Comparison of ENCODE assay signal across 27 cellular contexts in genomic region chr5:16702964-16703363, GRCh38.
DNase-seq lines count a peak whose midpoint lies in the region; ATAC-seq and TF ChIP-seq lines count a peak whose summit lies in the region.
"Had no signal": no experiment of that assay in that cellular context is flagged by ENCODE, and none has a peak within 500 bp of the region (broad histone marks: within the 10 kb centered on the region; RNA-seq: fewer than 3 reads in every experiment).

No MANE protein-coding gene starts in this region.

- no peak for DNase-seq in dorsolateral prefrontal cortex
- DNase-seq in putamen (ENCODE audit: low spot score) = peak; percentile 78
- no peak for DNase-seq in stimulated activated CD4-positive, alpha-beta T cell treated with anti-CD3 and anti-CD28 coated beads, Interleukin-4, amount 100 ng/mL, for 4 hours
- DNase-seq in body of pancreas = no peak
- DNase-seq in NAMALWA (ENCODE audit: low spot score) = no peak
- no peak for DNase-seq in NCI-H446 treated with DMSO at 0.1 percent for 48 hours (lab: John Stamatoyannopoulos, UW)
- DNase-seq: activated CD4-positive, alpha-beta T cell treated with anti-CD3 and anti-CD28 coated beads, Interleukin-2, amount 50 U/mL, for 4 hours; activated CD4-positive, CD25-positive, alpha-beta regulatory T cell; activated CD8-positive, alpha-beta memory T cell treated with anti-CD3 and anti-CD28 coated beads, Interleukin-2, amount 10 ng/mL, durations not matched to agents 7 days and 5 days; activated T-cell treated with anti-CD3 and anti-CD28 coated beads, Interleukin-2, amount 50 U/mL, for 72 hours; CD4-positive, alpha-beta T cell; central memory CD4-positive, alpha-beta T cell; dermis blood vessel endothelial cell; KG1; left ventricle myocardium inferior; naive B cell; NCI-H1105 treated with DMSO at 0.1 percent for 48 hours; NCI-H187 treated with DMSO at 0.1 percent for 48 hours; NCI-H2171 treated with DMSO at 0.1 percent for 48 hours; NCI-H510A treated with DMSO at 0.1 percent for 48 hours; occipital lobe; stimulated activated naive CD4-positive, alpha-beta T cell had no signal

- TF ChIP-seq CTCF in dorsolateral prefrontal cortex (IDR thresholded peaks at IDR 0.05 in 54 of 56, conservative IDR thresholded peaks at IDR 0.05 in 2 of 56; ENCODE audit: low read depth in 1 of 56, partially characterized antibody in 56 of 56) (peak in 1 of 56 donors; percentile 7), body of pancreas (IDR thresholded peaks at IDR 0.05) (no peak)

- no peak overlapping the region for H3K9ac ChIP-seq in HUES48 (ENCODE audit: low read depth, low read length)

- 58 to 71% methylated on average over 2 of the region's 2 CpGs for WGBS in body of pancreas, 2 donors

- no peaks in the 10 kb centered on the region for H3K9me3 ChIP-seq in HUES48 (ENCODE audit: control insufficient read depth, insufficient read depth, low read length)
- H3K9me3 ChIP-seq in body of pancreas = no peaks in the 10 kb centered on the region
- H3K9me3 ChIP-seq: A549, left ventricle myocardium inferior, thoracic aorta had no signal

- H3K4me1 ChIP-seq in HUES48 (ENCODE audit: control insufficient read depth, insufficient read depth, low read length) = peaks cover 25% of the 10 kb centered on the region
- no peaks in the 10 kb centered on the region for H3K4me1 ChIP-seq in body of pancreas
- H3K4me1 ChIP-seq: A549, left ventricle myocardium inferior had no signal

- no peaks in the 10 kb centered on the region for H3K27me3 ChIP-seq in HUES48 (ENCODE audit: control insufficient read depth, insufficient read depth, low read length)
- no peaks in the 10 kb centered on the region for H3K27me3 ChIP-seq in dorsolateral prefrontal cortex
- no peaks in the 10 kb centered on the region for H3K27me3 ChIP-seq in layer of hippocampus (ENCODE audit: control insufficient read depth, insufficient read depth, low read length)
- H3K27me3 ChIP-seq in body of pancreas = no peaks in the 10 kb centered on the region

- H3K4me3 ChIP-seq in HUES48 (ENCODE audit: low read depth, low read length) (no peak overlapping the region), dorsolateral prefrontal cortex (peak overlapping the region in 56 of 59 donors; percentile 4 to 73 (median 40)), body of pancreas (no peak overlapping the region)
- H3K4me3 ChIP-seq: A549, left ventricle myocardium inferior, skin epidermis, thoracic aorta had no signal

- H3K36me3 ChIP-seq in HUES48 (ENCODE audit: control insufficient read depth, insufficient read depth, low read length) (peaks cover 94% of the 10 kb centered on the region), body of pancreas (replicated peaks in 1 of 2; ENCODE audit: insufficient read depth in 1 of 2, low read depth in 2 of 2) (peaks cover 4 to 27% of the 10 kb centered on the region in 2 donors)
- H3K36me3 ChIP-seq: thoracic aorta had no signal

- peak overlapping the region; percentile 88 for H3K27ac ChIP-seq in HUES48 (ENCODE audit: low read depth, low read length)
- peak overlapping the region; percentile 38 to 98 (median 92) for H3K27ac ChIP-seq in dorsolateral prefrontal cortex
- peak overlapping the region; percentile 82 for H3K27ac ChIP-seq in layer of hippocampus (ENCODE audit: low read depth, low read length)
- H3K27ac ChIP-seq in body of pancreas = no peak overlapping the region
- H3K27ac ChIP-seq: A549, left ventricle myocardium inferior, skin epidermis, thoracic aorta had no signal

- TF ChIP-seq POLR2A in body of pancreas (IDR thresholded peaks at IDR 0.05) = no peak

- ATAC-seq in body of pancreas = no peak
- ATAC-seq: A549; activated CD8-positive, alpha-beta memory T cell treated with anti-CD3 and anti-CD28 coated beads, Interleukin-2, amount 10 ng/mL, durations not matched to agents 7 days and 5 days; activated T-cell treated with anti-CD3 and anti-CD28 coated beads, Interleukin-2, amount 50 U/mL, for 72 hours had no signal

- intact Hi-C loops in dorsolateral prefrontal cortex (cut with DNase I) = loop anchor here in 1 of 2 donors (5.0 kb wide), 1 partner anchor 34 kb away; no protein-coding TSS in a partner anchor
- intact Hi-C loops in body of pancreas (cut with DNase I) = no loop called here

Comparison
In these comparisons a context has a peak if more than half of its experiments do, and no peak if none do; other contexts are left out.
1. H3K27ac ChIP-seq: peak in HUES48 (single experiment), dorsolateral prefrontal cortex (59 of 59) and layer of hippocampus (single experiment); none in body of pancreas (0 of 4).
2. H3K4me3 ChIP-seq: peak in dorsolateral prefrontal cortex (56 of 59); none in HUES48 (single experiment) and body of pancreas (0 of 2).